ENCODE assay signal across 8 cellular contexts in the genomic region with DNA sequence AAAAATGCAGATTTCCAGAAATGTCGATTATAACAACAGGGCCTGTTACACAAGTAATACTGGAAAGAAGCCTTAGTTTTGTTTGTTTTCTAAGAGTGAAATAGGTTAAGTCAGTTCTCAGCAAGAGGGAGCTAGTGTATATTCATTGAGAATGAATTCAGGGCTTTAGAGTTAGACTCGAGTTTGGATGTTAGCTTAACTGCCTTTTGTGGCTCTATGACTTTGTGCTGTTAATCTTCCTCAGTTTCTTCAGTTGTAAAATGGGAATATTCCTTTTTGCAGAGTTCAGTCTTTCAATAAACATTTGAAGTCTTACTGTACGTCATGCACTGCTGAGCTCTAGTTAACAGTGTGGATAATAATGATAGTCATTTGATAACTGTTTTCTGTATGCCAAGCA. TPM values are rescaled to one million over a fixed set of nuclear protein-coding genes. Genes with fewer than 3 reads are reported as not detected.
A peak's percentile ranks its signal among the peaks of the same experiment; 100 is the strongest.
DNase-seq lines count a peak whose midpoint lies in the region; ATAC-seq and TF ChIP-seq lines count a peak whose summit lies in the region.

No MANE protein-coding gene starts in this region.

- TF ChIP-seq POLR2A in spleen (IDR thresholded peaks at IDR 0.05), result no peak

- no peaks in the 10 kb centered on the region for H3K27me3 Mint-ChIP-seq in activated CD4-positive, alpha-beta memory T cell treated with anti-CD3 and anti-CD28 coated beads, Interleukin-2, amount 10 ng/mL, durations not matched to agents 7 days and 5 days

- POLR2A ChIA-PET in activated CD4-positive, alpha-beta memory T cell treated with anti-CD3 and anti-CD28 coated beads, Interleukin-2, amount 10 ng/mL, durations not matched to agents 7 days and 5 days (lab: Charles Lee), result interaction anchor here (0.9 to 20.3 kb wide), 9 partner anchors 11 to 231 kb away, joined by 3 to 1351 read pairs (median 7); partner anchors contain the start of genes ANKRD12 and TWSG1

- H3K27ac ChIP-seq in spleen, result peak overlapping the region; percentile 92 to 98 (median 97)

- 0 to 2% (median 1%) methylated on average over 3 of the region's 3 CpGs for WGBS in spleen, 5 donors

- peak overlapping the region; percentile 96 for H3K27ac Mint-ChIP-seq in activated CD4-positive, alpha-beta memory T cell treated with anti-CD3 and anti-CD28 coated beads, Interleukin-2, amount 10 ng/mL, durations not matched to agents 7 days and 5 days

- peak overlapping the region; percentile 91 for H3K9ac ChIP-seq in iPS-15b (ENCODE audit: low read depth, low read length)

- CTCF ChIA-PET in activated CD4-positive, alpha-beta memory T cell treated with anti-CD3 and anti-CD28 coated beads, Interleukin-2, amount 10 ng/mL, durations not matched to agents 7 days and 5 days (lab: Charles Lee), result interaction anchor here (0.5 to 3.2 kb wide), 13 partner anchors 10 to 86 kb away, joined by 3 to 17 read pairs (median 4); no protein-coding TSS in a partner anchor

- no peaks in the 10 kb centered on the region for H3K9me3 Mint-ChIP-seq in activated CD4-positive, alpha-beta memory T cell treated with anti-CD3 and anti-CD28 coated beads, Interleukin-2, amount 10 ng/mL, durations not matched to agents 7 days and 5 days

- no peaks in the 10 kb centered on the region; the same call in 1 of the 2 replicates for H3K27me3 ChIP-seq in H7 (ENCODE audit: control insufficient read depth, insufficient read depth, low read length)
- H3K27me3 ChIP-seq in iPS-15b (ENCODE audit: control insufficient read depth, insufficient read depth, low read length), result no peaks in the 10 kb centered on the region
- no peaks in the 10 kb centered on the region for H3K27me3 ChIP-seq in spleen (replicated peaks in 1 of 7)

- H3K4me3 ChIP-seq in AG09309 (ENCODE audit: control insufficient read depth, low read depth, low read length) (peak overlapping the region; percentile 65), H7 (ENCODE audit: insufficient read depth, low read depth, low read length) (peak overlapping the region; percentile 62), iPS-15b (ENCODE audit: low read depth, low read length) (peak overlapping the region; percentile 89), spleen (peak overlapping the region; percentile 65 to 78 (median 72))

- peak overlapping the region; percentile 94 for H3K4me3 Mint-ChIP-seq in activated CD4-positive, alpha-beta memory T cell treated with anti-CD3 and anti-CD28 coated beads, Interleukin-2, amount 10 ng/mL, durations not matched to agents 7 days and 5 days

- TF ChIP-seq CTCF in AG09309 (IDR thresholded peaks at IDR 0.05; ENCODE audit: control insufficient read depth, insufficient read depth, low read depth, low read length, missing control alignments) (no peak), spleen (IDR thresholded peaks at IDR 0.05 in 8 of 11, conservative IDR thresholded peaks at IDR 0.05 in 3 of 11) (peak in 1 of 11 experiments; percentile 26)

- no peaks in the 10 kb centered on the region for H3K36me3 ChIP-seq in H7 (replicated peaks; ENCODE audit: control insufficient read depth, insufficient read depth, low read length)
- no peaks in the 10 kb centered on the region for H3K36me3 ChIP-seq in iPS-15b (ENCODE audit: control insufficient read depth, insufficient read depth, low read length)
- H3K36me3 ChIP-seq in spleen, result no peaks in the 10 kb centered on the region

- H3K9me3 ChIP-seq in iPS-15b (ENCODE audit: control insufficient read depth, insufficient read depth, low read length) (no peaks in the 10 kb centered on the region), spleen (no peaks in the 10 kb centered on the region)

- H3K4me1 Mint-ChIP-seq in activated CD4-positive, alpha-beta memory T cell treated with anti-CD3 and anti-CD28 coated beads, Interleukin-2, amount 10 ng/mL, durations not matched to agents 7 days and 5 days, result peaks cover 50% of the 10 kb centered on the region

- ATAC-seq in HG03139 (IDR thresholded peaks at IDR 0.05; ENCODE audit: unreplicated experiment) (no peak), GM18870 (IDR thresholded peaks at IDR 0.05; ENCODE audit: unreplicated experiment) (no peak)

- no peak for DNase-seq in AG09309 (ENCODE audit: low read depth)
- no peak for DNase-seq in H7
- no peak for DNase-seq in activated CD4-positive, alpha-beta memory T cell treated with anti-CD3 and anti-CD28 coated beads, Interleukin-2, amount 10 ng/mL, durations not matched to agents 7 days and 5 days
- DNase-seq in spleen, result no peak
- DNase-seq in HPDE6-E6E7 (ENCODE audit: extremely low spot score), result no peak

- H3K4me1 ChIP-seq in iPS-15b (ENCODE audit: control insufficient read depth, insufficient read depth, low read length) (peaks cover 19% of the 10 kb centered on the region), spleen (peaks cover 45 to 73% (median 60%) of the 10 kb centered on the region in 6 donors)

- peaks cover 63% of the 10 kb centered on the region for H3K36me3 Mint-ChIP-seq in activated CD4-positive, alpha-beta memory T cell treated with anti-CD3 and anti-CD28 coated beads, Interleukin-2, amount 10 ng/mL, durations not matched to agents 7 days and 5 days (ENCODE audit: low read depth)

- intact Hi-C loops in spleen (cut with DNase I; ENCODE audit: low total_unique reads), result loop anchor here (5.0 kb wide), 1 partner anchor 34 kb away; the partner anchor contains the start of gene ANKRD12

RNA-seq across cellular contexts. Expression of gene NDUFV2, which starts 1.0 kb away (rescaled TPM):
- total RNA-seq in H7 (2014; rRNA removed; shearing (Covaris generic)), result 189 and 220 TPM in 2 replicates
- 100 to 1,000 TPM; 288 to 295 TPM for total RNA-seq in activated CD4-positive, alpha-beta memory T cell treated with anti-CD3 and anti-CD28 coated beads, Interleukin-2, amount 10 ng/mL, durations not matched to agents 7 days and 5 days
- 100 to 1,000 TPM in 2 of 7 donors, 10 to 100 TPM in 5; 89.8 to 108 (median 92.4) TPM for total RNA-seq in spleen
- polyA plus RNA-seq in spleen, result 100 to 1,000 TPM; 157 to 175 (median 160) TPM

RNA-seq across cellular contexts. Expression of gene ANKRD12, which starts 33.1 kb away (rescaled TPM):
- total RNA-seq in H7 (2014; rRNA removed; shearing (Covaris generic)), result 3.2 and 11.3 TPM in 2 replicates
- 100 to 1,000 TPM; 103 to 111 TPM for total RNA-seq in activated CD4-positive, alpha-beta memory T cell treated with anti-CD3 and anti-CD28 coated beads, Interleukin-2, amount 10 ng/mL, durations not matched to agents 7 days and 5 days
- total RNA-seq in spleen, result 100 to 1,000 TPM in 4 of 7 donors, 10 to 100 TPM in 3; 73.2 to 122 (median 100) TPM
- polyA plus RNA-seq in spleen, result 10 to 100 TPM in 2 of 3 donors, 1 to 10 TPM in 1; 7.6 to 35.4 (median 15.9) TPM
